Comparison of ENCODE assay signal across 8 cellular contexts in genomic region chr10:45008524-45009161, GRCh38. TPM values are rescaled to one million over a fixed set of nuclear protein-coding genes. Genes with fewer than 3 reads are reported as not detected.
A peak's percentile ranks its signal among the peaks of the same experiment; 100 is the strongest.
DNase-seq lines count a peak whose midpoint lies in the region; ATAC-seq, FAIRE-seq and TF ChIP-seq lines count a peak whose summit lies in the region.

No MANE protein-coding gene starts in this region.

- H2AFZ ChIP-seq in endothelial cell of umbilical vein (ENCODE audit: low read depth, low read length) = peak overlapping the region; percentile 40

- H3K79me2 ChIP-seq in endothelial cell of umbilical vein (ENCODE audit: control insufficient read depth, insufficient read depth, low read length) = peaks cover 9% of the 10 kb centered on the region

- no peak overlapping the region for H3K4me2 ChIP-seq in endothelial cell of umbilical vein (ENCODE audit: insufficient read depth, low read length)

- no peaks in the 10 kb centered on the region for H4K20me1 ChIP-seq in endothelial cell of umbilical vein (replicated peaks; ENCODE audit: control insufficient read depth, extremely low read depth, insufficient read depth, low read length)

- intact Hi-C loops in endothelial cell of umbilical vein (cut with micrococcal nuclease) (loop anchor here (2.0 to 10.0 kb wide), 9 partner anchors 50 to 1016 kb away; partner anchors contain the start of genes ALOX5 and ZFAND4), mucosa of descending colon (cut with DNase I, micrococcal nuclease) (no loop called here)

- peak; percentile 82 for ATAC-seq in HG02798 (IDR thresholded peaks at IDR 0.05; ENCODE audit: poor library complexity, unreplicated experiment)
- ATAC-seq in mucosa of descending colon = peak; percentile 97

- H3K27me3 ChIP-seq in endothelial cell of umbilical vein (ENCODE audit: control insufficient read depth in 2 of 2, insufficient read depth in 2 of 2, low read length in 2 of 2) = no peaks in the 10 kb centered on the region

- H3K9me3 ChIP-seq in endothelial cell of umbilical vein (replicated peaks; ENCODE audit: control insufficient read depth, insufficient read depth, low read length) (no peaks in the 10 kb centered on the region), mucosa of descending colon (no peaks in the 10 kb centered on the region)

- H3K27ac ChIP-seq in endothelial cell of umbilical vein (ENCODE audit: insufficient read depth, low read depth, low read length) = no peak overlapping the region

- no peak overlapping the region for H3K9ac ChIP-seq in endothelial cell of umbilical vein (replicated peaks; ENCODE audit: extremely low read depth, insufficient read depth, low read length)

- DNase-seq in AG09319 (ENCODE audit: extremely low read depth, low read depth) = peak; percentile 68
- DNase-seq in GM12892 (ENCODE audit: insufficient read length) = no peak
- peak; percentile 55 for DNase-seq in NCI-H1105 (lab: John Stamatoyannopoulos, UW)
- DNase-seq in SK-MEL-5 (ENCODE audit: low read depth, low spot score) = peak; percentile 88
- peak; percentile 94 for DNase-seq in endothelial cell of umbilical vein (ENCODE audit: low read depth, low spot score)
- peak in 1 of 3 donors; percentile 62 for DNase-seq in mucosa of descending colon
- DNase-seq in HuH-7.5 (ENCODE audit: low spot score) = no peak

- dilution Hi-C loops in endothelial cell of umbilical vein (cut with MboI; ENCODE audit: extremely low pct_ligation_motif_present, low sequenced_read_pairs) = no loop called here

- POLR2A ChIA-PET in endothelial cell of umbilical vein (lab: Charles Lee) = no interaction called here

- H3K4me3 ChIP-seq in endothelial cell of umbilical vein (replicated peaks in 1 of 3; ENCODE audit: insufficient read depth in 1 of 3, low read depth in 1 of 3, low read length in 3 of 3) = no peak overlapping the region
- H3K4me3 ChIP-seq in mucosa of descending colon = no peak overlapping the region

- TF ChIP-seq CTCF in AG09319 (IDR thresholded peaks at IDR 0.05; ENCODE audit: low read depth, low read length) = peak; percentile 67
- peak; percentile 70 to 77 for TF ChIP-seq CTCF in endothelial cell of umbilical vein (IDR thresholded peaks at IDR 0.05; ENCODE audit: extremely low read depth in 1 of 2, insufficient read depth in 1 of 2, low read depth in 1 of 2, low read length in 2 of 2)
- TF ChIP-seq CTCF in mucosa of descending colon (IDR thresholded peaks at IDR 0.05) = peak; percentile 23

- FAIRE-seq in GM12892 (lab: Jason Lieb, UNC) (peak; percentile 84), endothelial cell of umbilical vein (lab: Jason Lieb, UNC) (peak; percentile 83)

- in situ Hi-C loops in SK-MEL-5 (cut with HindIII; ENCODE audit: low pct_unique_long_range_greater_than_20kb, low sequenced_read_pairs) = no loop called here

- TF ChIP-seq POLR2A in GM12892 (IDR thresholded peaks at IDR 0.05; ENCODE audit: low read depth, low read length) (no peak), endothelial cell of umbilical vein (IDR thresholded peaks at IDR 0.05; ENCODE audit: low read depth, low read length) (no peak)

- CTCF ChIA-PET in endothelial cell of umbilical vein (lab: Charles Lee) = interaction anchor here (1.4 to 9.0 kb wide), 5 partner anchors 28 to 457 kb away, joined by 3 to 62 read pairs (median 6); no protein-coding TSS in a partner anchor

- no TSS peak for BruUV-seq in endothelial cell of umbilical vein (replicated peaks; lab: Mats Ljungman, UMichigan)

- H3K9me1 ChIP-seq in endothelial cell of umbilical vein (replicated peaks; ENCODE audit: control insufficient read depth, extremely low read depth, insufficient read depth, low read length) = no peaks in the 10 kb centered on the region

- H3K4me1 ChIP-seq in endothelial cell of umbilical vein (ENCODE audit: control insufficient read depth, extremely low read depth, insufficient read depth, low read length) (peaks cover 4% of the 10 kb centered on the region), mucosa of descending colon (ENCODE audit: low read depth) (peaks cover 6% of the 10 kb centered on the region)

- H3K36me3 ChIP-seq in endothelial cell of umbilical vein (ENCODE audit: control insufficient read depth in 2 of 2, extremely low read depth in 1 of 2, insufficient read depth in 2 of 2, low read length in 2 of 2) (peaks cover 3 to 6% of the 10 kb centered on the region in 2 experiments), mucosa of descending colon (ENCODE audit: low read depth) (no peaks in the 10 kb centered on the region)

TF ChIP-seq in endothelial cell of umbilical vein, 7 proteins besides CTCF, POLR2A, EP300 and RAD21:
- no peak for TF ChIP-seq MAX (IDR thresholded peaks at IDR 0.05; ENCODE audit: insufficient read depth, insufficient read length)
- TF ChIP-seq FOS (IDR thresholded peaks at IDR 0.05; ENCODE audit: borderline replicate concordance, insufficient read depth, low read length) = no peak
- peak; percentile 35 for TF ChIP-seq GATA2 (IDR thresholded peaks at IDR 0.05; ENCODE audit: insufficient read depth, insufficient read length, low read depth, low read length)

RNA-seq across cellular contexts. Expression of gene ZNF22, which starts 7.9 kb away (rescaled TPM):
- polyA plus RNA-seq in GM12892 (2012; ENCODE audit: missing spikeins) = 34.9 TPM
- 5.5 and 5.6 TPM in 2 replicates for total RNA-seq in SK-MEL-5 (2014; rRNA removed; shearing (Covaris generic))
- 3.0 and 3.7 TPM in 2 replicates for polyA plus RNA-seq in SK-MEL-5 (2015; cell fraction: cytosol; rRNA removed)
- 2.6 and 4.7 TPM in 2 replicates for polyA plus RNA-seq in SK-MEL-5 (2015; cell fraction: nucleus; rRNA removed)
- total RNA-seq in endothelial cell of umbilical vein (45.0 and 48.7 TPM in 2 replicates), mucosa of descending colon (10 to 100 TPM; 14.6 to 17.7 (median 15.5) TPM)
- 15.3 and 21.0 TPM in 2 replicates for polyA plus RNA-seq in endothelial cell of umbilical vein
- 24.1 and 26.7 TPM in 2 replicates for polyA plus RNA-seq in endothelial cell of umbilical vein (2011; cell fraction: cytosol; rRNA removed)
- polyA plus RNA-seq in endothelial cell of umbilical vein (2011; cell fraction: nucleus; rRNA removed) = 15.9 and 19.0 TPM in 2 replicates
- polyA plus RNA-seq in endothelial cell of umbilical vein (2012) = 34.7 and 37.6 TPM in 2 replicates
- 7.6 and 9.0 TPM in 2 replicates for polyA minus RNA-seq in endothelial cell of umbilical vein
- polyA minus RNA-seq in endothelial cell of umbilical vein (2011; cell fraction: cytosol; rRNA and poly(A)+ RNA removed) = not detected
- 11.7 and 15.4 TPM in 2 replicates for polyA minus RNA-seq in endothelial cell of umbilical vein (2011; cell fraction: nucleus; rRNA and poly(A)+ RNA removed)

RNA-seq across cellular contexts. Expression of gene DEPP1, which starts 30.0 kb away (rescaled TPM):
- 4.2 TPM for polyA plus RNA-seq in GM12892 (2012; ENCODE audit: missing spikeins)
- total RNA-seq in SK-MEL-5 (2014; rRNA removed; shearing (Covaris generic)) = 0.11 and 0.71 TPM in 2 replicates
- 1.5 and 3.9 TPM in 2 replicates for polyA plus RNA-seq in SK-MEL-5 (2015; cell fraction: cytosol; rRNA removed)
- polyA plus RNA-seq in SK-MEL-5 (2015; cell fraction: nucleus; rRNA removed) = 1.1 TPM in 2 replicates
- total RNA-seq in endothelial cell of umbilical vein (318 and 364 TPM in 2 replicates), mucosa of descending colon (10 to 100 TPM; 14.8 to 19.0 (median 18.1) TPM)
- 849 and 951 TPM in 2 replicates for polyA plus RNA-seq in endothelial cell of umbilical vein
- polyA plus RNA-seq in endothelial cell of umbilical vein (2011; cell fraction: cytosol; rRNA removed) = 584 and 653 TPM in 2 replicates
- polyA plus RNA-seq in endothelial cell of umbilical vein (2011; cell fraction: nucleus; rRNA removed) = 548 and 602 TPM in 2 replicates
- 130 and 295 TPM in 2 replicates for polyA plus RNA-seq in endothelial cell of umbilical vein (2012)
- 607 and 685 TPM in 2 replicates for polyA minus RNA-seq in endothelial cell of umbilical vein
- polyA minus RNA-seq in endothelial cell of umbilical vein (2011; cell fraction: cytosol; rRNA and poly(A)+ RNA removed) = 0.72 TPM
- polyA minus RNA-seq in endothelial cell of umbilical vein (2011; cell fraction: nucleus; rRNA and poly(A)+ RNA removed) = 400 and 512 TPM in 2 replicates

RNA-seq across cellular contexts. Expression of gene RASSF4, which starts 49.0 kb away (rescaled TPM):
- 29.4 TPM for polyA plus RNA-seq in GM12892 (2012; ENCODE audit: missing spikeins)
- total RNA-seq in SK-MEL-5 (2014; rRNA removed; shearing (Covaris generic)) = 1.8 and 2.1 TPM in 2 replicates
- 1.7 and 2.9 TPM in 2 replicates for polyA plus RNA-seq in SK-MEL-5 (2015; cell fraction: cytosol; rRNA removed)
- polyA plus RNA-seq in SK-MEL-5 (2015; cell fraction: nucleus; rRNA removed) = 30.0 and 41.7 TPM in 2 replicates
- total RNA-seq in endothelial cell of umbilical vein = 4.6 and 7.6 TPM in 2 replicates
- 8.2 and 9.8 TPM in 2 replicates for polyA plus RNA-seq in endothelial cell of umbilical vein
- polyA plus RNA-seq in endothelial cell of umbilical vein (2011; cell fraction: cytosol; rRNA removed) = 3.9 and 4.8 TPM in 2 replicates
- 20.5 and 26.4 TPM in 2 replicates for polyA plus RNA-seq in endothelial cell of umbilical vein (2011; cell fraction: nucleus; rRNA removed)
- 1.8 and 3.8 TPM in 2 replicates for polyA plus RNA-seq in endothelial cell of umbilical vein (2012)
- 9.4 and 13.4 TPM in 2 replicates for polyA minus RNA-seq in endothelial cell of umbilical vein
- not detected for polyA minus RNA-seq in endothelial cell of umbilical vein (2011; cell fraction: cytosol; rRNA and poly(A)+ RNA removed)
- 17.1 and 20.6 TPM in 2 replicates for polyA minus RNA-seq in endothelial cell of umbilical vein (2011; cell fraction: nucleus; rRNA and poly(A)+ RNA removed)
- total RNA-seq in mucosa of descending colon = 10 to 100 TPM; 20.0 to 50.6 (median 32.3) TPM

Comparison
In these comparisons a context has a peak if more than half of its experiments do, and no peak if none do; other contexts are left out.
1. DNase-seq: peak in AG09319 (single experiment), NCI-H1105 (single experiment), SK-MEL-5 (single experiment) and endothelial cell of umbilical vein (single experiment); none in GM12892 (single experiment) and HuH-7.5 (single experiment).
2. CTCF ChIP-seq: peak in every context shown above with its lines; median percentile 74 in endothelial cell of umbilical vein; 67 in AG09319; 23 in mucosa of descending colon.
3. RNA of gene DEPP1, which starts 30.0 kb away (total RNA-seq): 318 to 364 TPM in endothelial cell of umbilical vein; 14.8 to 19.0 TPM in mucosa of descending colon and 0.11 to 0.71 TPM in SK-MEL-5; every median in the first group is over 10 times any median in the second.